ENCODE assay signal across 32 cellular contexts in the genomic region with DNA sequence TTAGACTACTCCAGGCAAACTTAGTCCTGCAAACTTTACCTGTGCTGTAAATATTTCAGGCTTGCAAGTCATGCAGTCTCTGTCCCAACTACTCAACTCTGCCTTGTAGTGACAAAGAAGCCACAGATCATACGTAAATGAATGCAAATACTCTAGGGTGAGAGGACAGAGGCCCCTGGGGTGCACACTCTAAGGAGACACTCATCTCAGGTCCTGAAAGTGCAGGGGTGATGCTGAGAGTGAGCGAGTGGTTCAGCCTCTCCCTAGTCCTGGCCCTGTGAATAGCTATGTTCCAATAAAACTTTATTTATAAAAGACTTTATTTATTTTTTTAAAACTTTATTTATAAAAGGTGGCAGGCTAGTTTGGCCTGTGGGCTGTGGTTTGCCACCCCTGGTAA. TPM values are rescaled to one million over a fixed set of nuclear protein-coding genes. Genes with fewer than 3 reads are reported as not detected.
"Had no signal": no experiment of that assay in that cellular context is flagged by ENCODE, and none has a peak within 500 bp of the region (broad histone marks: within the 10 kb centered on the region; RNA-seq: fewer than 3 reads in every experiment).

No MANE protein-coding gene starts in this region.

- H3K4me3 Mint-ChIP-seq: activated naive CD4-positive, alpha-beta T cell treated with anti-CD3 and anti-CD28 coated beads for 36 hours; activated naive CD8-positive, alpha-beta T cell treated with anti-CD3 and anti-CD28 coated beads for 36 hours; brain; effector memory CD8-positive, alpha-beta T cell; nephron; T-helper 17 cell had no signal

- H3K9me3 Mint-ChIP-seq: activated naive CD4-positive, alpha-beta T cell treated with anti-CD3 and anti-CD28 coated beads for 36 hours; activated naive CD8-positive, alpha-beta T cell treated with anti-CD3 and anti-CD28 coated beads for 36 hours; effector memory CD8-positive, alpha-beta T cell; nephron had no signal

- H3K4me3 ChIP-seq: ascending aorta, cardiac muscle cell, colonic mucosa, dorsolateral prefrontal cortex, gastroesophageal sphincter, hepatocyte, skin epidermis, thoracic aorta had no signal

- H3K4me1 ChIP-seq: ascending aorta, colonic mucosa, gastroesophageal sphincter had no signal

- H3K36me3 Mint-ChIP-seq: activated naive CD8-positive, alpha-beta T cell treated with anti-CD3 and anti-CD28 coated beads for 36 hours; brain had no signal

- H3K27ac Mint-ChIP-seq: activated naive CD4-positive, alpha-beta T cell treated with anti-CD3 and anti-CD28 coated beads for 36 hours; activated naive CD8-positive, alpha-beta T cell treated with anti-CD3 and anti-CD28 coated beads for 36 hours; brain; effector memory CD8-positive, alpha-beta T cell; nephron; T-helper 17 cell had no signal

- H3K27me3 Mint-ChIP-seq: activated naive CD8-positive, alpha-beta T cell treated with anti-CD3 and anti-CD28 coated beads for 36 hours; T-helper 17 cell had no signal

- H3K9me3 ChIP-seq: ascending aorta, colonic mucosa, gastroesophageal sphincter, neutrophil, thoracic aorta had no signal

- DNase-seq: activated CD4-positive, alpha-beta T cell treated with anti-CD3 and anti-CD28 coated beads for 4 hours; activated CD4-positive, alpha-beta T cell treated with anti-CD3 and anti-CD28 coated beads, Interleukin-2, amount 50 U/mL, for 48 hours; activated CD8-positive, alpha-beta memory T cell treated with anti-CD3 and anti-CD28 coated beads for 24 hours; activated effector memory CD4-positive, alpha-beta T cell treated with anti-CD3 and anti-CD28 coated beads, Interleukin-2, amount 50 U/mL, for 16 hours; activated naive CD4-positive, alpha-beta T cell treated with anti-CD3 and anti-CD28 coated beads for 36 hours; activated naive CD8-positive, alpha-beta T cell treated with anti-CD3 and anti-CD28 coated beads for 36 hours; cerebellar nuclear complex; colonic mucosa; dorsolateral prefrontal cortex; effector memory CD8-positive, alpha-beta T cell; left cardiac atrium; left ventricle myocardium superior; mammary epithelial cell; stimulated activated CD4-positive, alpha-beta T cell treated with anti-CD3 and anti-CD28 coated beads, Interleukin-12 subunit alpha, Interleukin-12 subunit beta, amount 100 ng/mL, for 4 hours; stimulated activated CD4-positive, alpha-beta T cell treated with anti-CD3 and anti-CD28 coated beads, Interleukin-4, amount 100 ng/mL, for 4 hours; stimulated activated naive CD4-positive, alpha-beta T cell; T-helper 17 cell; T1000 had no signal

- H3K27ac ChIP-seq: ascending aorta, cardiac muscle cell, colonic mucosa, dorsolateral prefrontal cortex, gastroesophageal sphincter, hepatocyte, neutrophil, skin epidermis, thoracic aorta had no signal

- H3K36me3 ChIP-seq: ascending aorta, cardiac muscle cell, colonic mucosa, gastroesophageal sphincter, neutrophil, thoracic aorta had no signal

- H3K27me3 ChIP-seq: ascending aorta, cardiac muscle cell, colonic mucosa, dorsolateral prefrontal cortex, gastroesophageal sphincter, hepatocyte had no signal

- ATAC-seq: effector memory CD8-positive, alpha-beta T cell; gastroesophageal sphincter; left cardiac atrium; left ventricle myocardium superior; sciatic nerve; T-helper 17 cell had no signal

- H3K4me1 Mint-ChIP-seq: activated naive CD8-positive, alpha-beta T cell treated with anti-CD3 and anti-CD28 coated beads for 36 hours; brain; nephron had no signal

RNA-seq across cellular contexts. Expression of gene HCAR2, which starts 34.9 kb away (rescaled TPM):
- total RNA-seq: activated naive CD4-positive, alpha-beta T cell treated with anti-CD3 and anti-CD28 coated beads for 36 hours; activated naive CD8-positive, alpha-beta T cell treated with anti-CD3 and anti-CD28 coated beads for 36 hours; cardiac muscle cell; endothelial cell of umbilical vein; mucosa of gallbladder; osteocyte had no signal

RNA-seq across cellular contexts. Expression of gene HCAR3, which starts 48.3 kb away (rescaled TPM):
- total RNA-seq: activated naive CD4-positive, alpha-beta T cell treated with anti-CD3 and anti-CD28 coated beads for 36 hours; activated naive CD8-positive, alpha-beta T cell treated with anti-CD3 and anti-CD28 coated beads for 36 hours; ascending aorta; cardiac muscle cell; endothelial cell of umbilical vein; fibroblast of villous mesenchyme; gastroesophageal sphincter; mucosa of gallbladder; osteocyte had no signal
